1 cellular context compared by ENCODE assay signal in genomic region chr7:105345003-105345402, GRCh38.
TF ChIP-seq lines count a peak whose summit lies in the region.

No MANE protein-coding gene starts in this region.

TF ChIP-seq in WTC11, 78 proteins besides CTCF, POLR2A, EP300 and RAD21 (continued from another document):
- TF ChIP-seq HMGXB4 (CRISPR knock-in tag; IDR thresholded peaks at IDR 0.05) (no peak), ZNF423 (CRISPR knock-in tag; IDR thresholded peaks at IDR 0.05) (no peak), ZNF219 (CRISPR knock-in tag; IDR thresholded peaks at IDR 0.05; ENCODE audit: borderline replicate concordance) (no peak), MAX (CRISPR knock-in tag; IDR thresholded peaks at IDR 0.05) (no peak), ZNF512 (CRISPR knock-in tag; IDR thresholded peaks at IDR 0.05; ENCODE audit: borderline replicate concordance) (no peak), PREB (CRISPR knock-in tag; IDR thresholded peaks at IDR 0.05; ENCODE audit: borderline replicate concordance) (no peak), AFF4 (CRISPR knock-in tag; IDR thresholded peaks at IDR 0.05; ENCODE audit: borderline replicate concordance) (no peak), E2F4 (CRISPR knock-in tag; IDR thresholded peaks at IDR 0.05; ENCODE audit: borderline replicate concordance, low read depth) (no peak), E2F1 (CRISPR knock-in tag; IDR thresholded peaks at IDR 0.05) (no peak), AR (CRISPR knock-in tag; IDR thresholded peaks at IDR 0.05) (no peak)
